In genomic region chr15:76465728-76466127, GRCh38 we compare ENCODE assay signal across 24 cellular contexts.
"Had no signal": no experiment of that assay in that cellular context is flagged by ENCODE, and none has a peak within 500 bp of the region (broad histone marks: within the 10 kb centered on the region; RNA-seq: fewer than 3 reads in every experiment).

No MANE protein-coding gene starts in this region.

- ATAC-seq: natural killer cell; psoas muscle; right cardiac atrium; right lobe of liver; stimulated activated effector memory CD8-positive, alpha-beta T cell treated with anti-CD3 and anti-CD28 coated beads, Interleukin-12 subunit alpha, Interleukin-12 subunit beta, amount 100 ng/mL, for 72 hours; stimulated activated naive B cell treated with anti-CD40 and anti-IgM and Interleukin-4, amounts not matched to agents 10 μg/mL and 1 μg/mL and 100 μg/mL, for 72 hours; upper lobe of right lung had no signal

- H3K9me3 ChIP-seq: ovary, right lobe of liver, thoracic aorta, thyroid gland, upper lobe of right lung, uterus had no signal

- H3K4me1 ChIP-seq: neural progenitor cell, parathyroid adenoma, psoas muscle, right lobe of liver, sigmoid colon, stomach, thyroid gland, tibial nerve, upper lobe of right lung, uterus had no signal

- H3K79me2 ChIP-seq: parathyroid adenoma had no signal

- H3K9ac ChIP-seq: neural progenitor cell, parathyroid adenoma had no signal

- H3K27me3 ChIP-seq: neural progenitor cell, ovary, right lobe of liver, sigmoid colon, stomach, thyroid gland, tibial nerve, upper lobe of right lung, uterus had no signal

- H3K4me3 ChIP-seq: neural progenitor cell, ovary, psoas muscle, right lobe of liver, sigmoid colon, stomach, thoracic aorta, thyroid gland, tibial nerve, upper lobe of right lung, uterus had no signal

- H3K27ac ChIP-seq: neural progenitor cell, ovary, parathyroid adenoma, psoas muscle, right lobe of liver, sigmoid colon, stomach, thoracic aorta, thyroid gland, tibial nerve, upper lobe of right lung, uterus had no signal

- H3K36me3 ChIP-seq: neural progenitor cell, ovary, thoracic aorta, thyroid gland, uterus had no signal

- DNase-seq: natural killer cell; occipital lobe; ovary; posterior cingulate gyrus; psoas muscle; right cardiac atrium; right lobe of liver; sigmoid colon; small intestine; stimulated activated CD4-positive, alpha-beta T cell treated with anti-CD3 and anti-CD28 coated beads, Interleukin-15, amount 100 ng/mL, for 24 hours; stimulated activated CD4-positive, alpha-beta T cell treated with anti-CD3 and anti-CD28 coated beads, Interleukin-2, amount 100 ng/mL, for 24 hours; stimulated activated CD4-positive, alpha-beta T cell treated with anti-CD3 and anti-CD28 coated beads, Interleukin-2, amount 100 ng/mL, for 48 hours; stimulated activated CD4-positive, alpha-beta T cell treated with anti-CD3 and anti-CD28 coated beads, Interleukin-4, amount 100 ng/mL, for 24 hours; stimulated activated naive B cell treated with anti-CD40 and anti-IgM and Interleukin-4, amounts not matched to agents 10 μg/mL and 1 μg/mL and 100 μg/mL, for 72 hours; stimulated activated naive CD4-positive, alpha-beta T cell treated with Interleukin-2 at 50 U/mL for 16 hours; stomach; thyroid gland; upper lobe of right lung; uterus had no signal

- H2AFZ ChIP-seq: neural progenitor cell, parathyroid adenoma had no signal

- H3K4me2 ChIP-seq: neural progenitor cell had no signal

- FAIRE-seq: small intestine had no signal
